8 cellular contexts compared by ENCODE assay signal in the genomic region with DNA sequence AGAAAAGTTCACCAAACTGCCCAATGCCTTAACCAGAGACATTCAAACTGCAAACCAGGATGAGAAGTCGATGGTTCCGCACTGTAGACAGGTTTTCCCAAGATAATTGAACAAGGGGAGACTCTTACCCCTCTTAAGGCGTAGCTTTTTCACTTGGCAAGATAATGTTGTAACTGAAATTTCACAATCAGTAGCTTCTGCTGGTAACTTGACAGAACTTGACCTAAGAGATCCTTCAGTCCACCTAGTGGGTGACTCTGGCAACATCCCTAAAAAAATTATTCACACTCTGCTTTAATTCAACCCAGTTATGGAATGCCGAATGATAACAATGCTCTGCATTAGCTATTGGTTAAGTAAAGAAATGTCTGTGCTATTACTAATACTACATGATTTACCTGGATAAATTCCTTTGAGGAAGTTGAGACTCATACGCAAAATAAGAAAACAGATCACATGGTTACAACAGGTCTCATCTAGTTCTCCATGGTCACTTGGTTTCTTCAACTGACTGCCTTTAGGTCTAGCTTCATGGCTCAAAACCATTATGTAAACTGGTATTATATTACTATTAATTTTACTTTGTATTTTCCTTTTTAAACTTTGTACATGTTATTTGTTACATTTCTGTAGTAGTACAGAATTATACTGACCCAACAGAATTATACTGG. TPM values are rescaled to one million over a fixed set of nuclear protein-coding genes. Genes with fewer than 3 reads are reported as not detected.
A peak's percentile ranks its signal among the peaks of the same experiment; 100 is the strongest.
DNase-seq lines count a peak whose midpoint lies in the region; ATAC-seq and TF ChIP-seq lines count a peak whose summit lies in the region.

No MANE protein-coding gene starts in this region.

- H3K27me3 ChIP-seq in right cardiac atrium (ENCODE audit: control insufficient read depth, insufficient read depth) (no peaks in the 10 kb centered on the region), upper lobe of right lung (no peaks in the 10 kb centered on the region)

- H3K4me3 ChIP-seq in right cardiac atrium (ENCODE audit: low read length) (no peak overlapping the region), upper lobe of right lung (no peak overlapping the region)

- DNase-seq in Caki2 (ENCODE audit: low read depth): peak; percentile 74
- DNase-seq in HPDE6-E6E7 (ENCODE audit: extremely low spot score): peak; percentile 79
- DNase-seq in right cardiac atrium: no peak
- DNase-seq in upper lobe of right lung: no peak
- no peak for DNase-seq in NCI-H2196 treated with DMSO at 0.1 percent for 48 hours (lab: John Stamatoyannopoulos, UW; ENCODE audit: unreplicated experiment)

- 63% methylated on average over 5 of the region's 5 CpGs for WGBS in right cardiac atrium

- in situ Hi-C loops in Caki2 (cut with HindIII; ENCODE audit: low pct_unique_long_range_greater_than_20kb, low sequenced_read_pairs): no loop called here

- no peaks in the 10 kb centered on the region for H3K36me3 ChIP-seq in upper lobe of right lung

- H3K9me3 ChIP-seq in right cardiac atrium (ENCODE audit: control insufficient read depth, low read length): no peaks in the 10 kb centered on the region
- H3K9me3 ChIP-seq in upper lobe of right lung: no peaks in the 10 kb centered on the region

- intact Hi-C loops in right cardiac atrium (cut with DNase I) (loop anchor here in 2 of 4 donors (10.0 kb wide), 2 partner anchors 53 to 63 kb away; no protein-coding TSS in a partner anchor), upper lobe of right lung (cut with DNase I) (no loop called here)

- TF ChIP-seq CTCF in VCaP (conservative IDR thresholded peaks at IDR 0.05) (peak; percentile 69), upper lobe of right lung (IDR thresholded peaks at IDR 0.05) (peak; percentile 60)

- peak; percentile 45 to 72 for ATAC-seq in right cardiac atrium
- peak; percentile 82 for ATAC-seq in upper lobe of right lung
- ATAC-seq in HG03196 (IDR thresholded peaks at IDR 0.05; ENCODE audit: unreplicated experiment): no peak
- ATAC-seq in GM21381 (IDR thresholded peaks at IDR 0.05; ENCODE audit: unreplicated experiment): no peak

- H3K27ac ChIP-seq in VCaP (no peak overlapping the region), right cardiac atrium (ENCODE audit: low read length) (no peak overlapping the region), upper lobe of right lung (no peak overlapping the region)

- H3K4me1 ChIP-seq in right cardiac atrium (ENCODE audit: control insufficient read depth, insufficient read depth, low read length) (peaks cover 4% of the 10 kb centered on the region), upper lobe of right lung (peaks cover 37% of the 10 kb centered on the region)

RNA-seq across cellular contexts. Expression of a gene that starts 9.1 kb away (rescaled TPM):
- 31.9 and 68.6 TPM in 2 replicates for total RNA-seq in Caki2 (2014; rRNA removed; shearing (Covaris generic); ENCODE audit: low replicate concordance)
- total RNA-seq in right cardiac atrium: 10 to 100 TPM; 40.0 to 44.0 (median 42.8) TPM
- polyA plus RNA-seq in right cardiac atrium: 15.6 TPM
- 48.2 TPM for total RNA-seq in upper lobe of right lung

Comparison
In these comparisons a context has a peak if more than half of its experiments do, and no peak if none do; other contexts are left out.
1. DNase-seq: peak in Caki2 (single experiment) and HPDE6-E6E7 (single experiment); none in right cardiac atrium (0 of 3), upper lobe of right lung (single experiment) and NCI-H2196 treated with DMSO at 0.1 percent for 48 hours (single experiment).
2. ATAC-seq: peak in right cardiac atrium (2 of 2) and upper lobe of right lung (single experiment); none in HG03196 (single experiment) and GM21381 (single experiment).